Comparison of ENCODE assay signal across 21 cellular contexts in the genomic region with DNA sequence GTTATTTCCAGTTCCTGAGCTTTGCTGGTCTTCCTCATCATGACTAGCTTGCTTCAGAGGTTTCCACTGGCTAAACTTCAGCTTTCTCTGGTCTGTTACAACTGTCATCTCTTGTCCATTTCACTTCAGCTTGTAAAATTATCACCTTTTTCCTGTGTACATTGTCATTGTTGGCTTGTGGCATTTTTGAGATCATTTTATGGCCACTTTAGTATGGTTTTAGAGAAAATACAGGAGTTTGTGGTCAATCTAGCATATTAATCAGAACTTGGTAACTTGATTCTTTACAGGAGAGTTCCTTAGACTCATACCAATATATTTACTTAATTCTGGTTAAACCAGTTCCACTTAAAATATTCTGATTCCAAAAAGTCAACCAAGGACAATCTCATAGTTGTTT.
A peak's percentile ranks its signal among the peaks of the same experiment; 100 is the strongest.
DNase-seq lines count a peak whose midpoint lies in the region; FAIRE-seq and TF ChIP-seq lines count a peak whose summit lies in the region.
"Had no signal": no experiment of that assay in that cellular context is flagged by ENCODE, and none has a peak within 500 bp of the region (broad histone marks: within the 10 kb centered on the region; RNA-seq: fewer than 3 reads in every experiment).

No MANE protein-coding gene starts in this region.

- no peaks in the 10 kb centered on the region for H3K9me3 Mint-ChIP-seq in astrocyte (ENCODE audit: unreplicated experiment)
- no peaks in the 10 kb centered on the region for H3K9me3 Mint-ChIP-seq in activated CD4-positive, alpha-beta T cell treated with anti-CD3 and anti-CD28 coated beads, Interleukin-2, amount 10 ng/mL, durations not matched to agents 24 days and 14 days
- no peaks in the 10 kb centered on the region for H3K9me3 Mint-ChIP-seq in activated naive CD4-positive, alpha-beta T cell treated with anti-CD3 and anti-CD28 coated beads, Interleukin-2, amount 10 ng/mL, durations not matched to agents 7 days and 5 days
- H3K9me3 Mint-ChIP-seq: dendritic cell treated with granulocyte-macrophage colony-stimulating factor and Interleukin-4, amounts not matched to agents 40 ng/mL and 50 ng/mL, for 4 days had no signal

- no peaks in the 10 kb centered on the region for H3K27me3 Mint-ChIP-seq in astrocyte (ENCODE audit: low read depth, unreplicated experiment)
- H3K27me3 Mint-ChIP-seq in activated CD4-positive, alpha-beta T cell treated with anti-CD3 and anti-CD28 coated beads, Interleukin-2, amount 10 ng/mL, durations not matched to agents 24 days and 14 days, result no peaks in the 10 kb centered on the region
- H3K27me3 Mint-ChIP-seq in activated naive CD4-positive, alpha-beta T cell treated with anti-CD3 and anti-CD28 coated beads, Interleukin-2, amount 10 ng/mL, durations not matched to agents 7 days and 5 days, result no peaks in the 10 kb centered on the region
- H3K27me3 Mint-ChIP-seq: dendritic cell treated with granulocyte-macrophage colony-stimulating factor and Interleukin-4, amounts not matched to agents 40 ng/mL and 50 ng/mL, for 4 days had no signal

- intact Hi-C loops in activated CD4-positive, alpha-beta T cell treated with anti-CD3 and anti-CD28 coated beads, Interleukin-2, amount 10 ng/mL, durations not matched to agents 24 days and 14 days (cut with micrococcal nuclease), result no loop called here

- H2AFZ ChIP-seq in astrocyte (ENCODE audit: low read depth, low read length), result no peak overlapping the region
- peak overlapping the region; percentile 68 for H2AFZ ChIP-seq in osteoblast (ENCODE audit: low read length)

- H3K4me1 Mint-ChIP-seq in astrocyte (ENCODE audit: low read depth, unreplicated experiment), result peaks cover 4% of the 10 kb centered on the region
- H3K4me1 Mint-ChIP-seq in activated CD4-positive, alpha-beta T cell treated with anti-CD3 and anti-CD28 coated beads, Interleukin-2, amount 10 ng/mL, durations not matched to agents 24 days and 14 days, result no peaks in the 10 kb centered on the region
- no peaks in the 10 kb centered on the region for H3K4me1 Mint-ChIP-seq in activated naive CD4-positive, alpha-beta T cell treated with anti-CD3 and anti-CD28 coated beads, Interleukin-2, amount 10 ng/mL, durations not matched to agents 7 days and 5 days
- H3K4me1 Mint-ChIP-seq: CD4-positive, alpha-beta memory T cell had no signal

- H3K4me3 Mint-ChIP-seq in astrocyte (ENCODE audit: unreplicated experiment), result no peak overlapping the region
- no peak overlapping the region for H3K4me3 Mint-ChIP-seq in activated CD4-positive, alpha-beta T cell treated with anti-CD3 and anti-CD28 coated beads, Interleukin-2, amount 10 ng/mL, durations not matched to agents 24 days and 14 days
- H3K4me3 Mint-ChIP-seq in activated naive CD4-positive, alpha-beta T cell treated with anti-CD3 and anti-CD28 coated beads, Interleukin-2, amount 10 ng/mL, durations not matched to agents 7 days and 5 days, result no peak overlapping the region
- H3K4me3 Mint-ChIP-seq: CD4-positive, alpha-beta memory T cell; dendritic cell treated with granulocyte-macrophage colony-stimulating factor and Interleukin-4, amounts not matched to agents 40 ng/mL and 50 ng/mL, for 4 days had no signal

- no peak for FAIRE-seq in astrocyte (lab: Jason Lieb, UNC)

- in situ Hi-C loops in KBM-7 (cut with MboI; ENCODE audit: low pct_unique_long_range_greater_than_20kb, low sequenced_read_pairs), result no loop called here

- no peak overlapping the region for H3K4me3 ChIP-seq in astrocyte (ENCODE audit: insufficient read depth, low read depth, low read length)
- H3K4me3 ChIP-seq in osteoblast (ENCODE audit: insufficient read depth, low read length), result peak overlapping the region; percentile 54
- H3K4me3 ChIP-seq: skin epidermis, tibial nerve had no signal

- CTCF ChIA-PET in activated naive CD4-positive, alpha-beta T cell treated with anti-CD3 and anti-CD28 coated beads, Interleukin-2, amount 10 ng/mL, durations not matched to agents 7 days and 5 days (lab: Charles Lee), result no interaction called here

- H3K36me3 ChIP-seq in astrocyte (ENCODE audit: insufficient read depth, low read length) (no peaks in the 10 kb centered on the region), osteoblast (ENCODE audit: insufficient read depth, low read length) (no peaks in the 10 kb centered on the region)
- H3K36me3 ChIP-seq: heart left ventricle, tibial nerve had no signal

- no peaks in the 10 kb centered on the region for H3K36me3 Mint-ChIP-seq in astrocyte (ENCODE audit: low read depth, unreplicated experiment)
- H3K36me3 Mint-ChIP-seq in activated CD4-positive, alpha-beta T cell treated with anti-CD3 and anti-CD28 coated beads, Interleukin-2, amount 10 ng/mL, durations not matched to agents 24 days and 14 days (ENCODE audit: low read depth), result no peaks in the 10 kb centered on the region
- H3K36me3 Mint-ChIP-seq in activated naive CD4-positive, alpha-beta T cell treated with anti-CD3 and anti-CD28 coated beads, Interleukin-2, amount 10 ng/mL, durations not matched to agents 7 days and 5 days, result no peaks in the 10 kb centered on the region
- H3K36me3 Mint-ChIP-seq: CD4-positive, alpha-beta memory T cell had no signal

- no peaks in the 10 kb centered on the region for H3K27me3 ChIP-seq in astrocyte (ENCODE audit: insufficient read depth, low read length)
- H3K27me3 ChIP-seq in osteoblast (ENCODE audit: insufficient read depth, low read length), result no peaks in the 10 kb centered on the region
- H3K27me3 ChIP-seq: tibial nerve had no signal

- H3K79me2 ChIP-seq in astrocyte (ENCODE audit: insufficient read depth, low read length), result no peaks in the 10 kb centered on the region
- no peaks in the 10 kb centered on the region for H3K79me2 ChIP-seq in osteoblast (ENCODE audit: insufficient read depth, low read length)

- H4K20me1 ChIP-seq in astrocyte (ENCODE audit: insufficient read depth, low read length) (no peaks in the 10 kb centered on the region), osteoblast (ENCODE audit: insufficient read depth, low read length) (no peaks in the 10 kb centered on the region)

- H3K9ac ChIP-seq in astrocyte (ENCODE audit: low read length), result no peak overlapping the region
- H3K9ac ChIP-seq: KMS-11 had no signal

- H3K9me3 ChIP-seq in astrocyte (ENCODE audit: insufficient read depth, low read depth, low read length), result no peaks in the 10 kb centered on the region
- H3K9me3 ChIP-seq in osteoblast (ENCODE audit: low read depth, low read length), result no peaks in the 10 kb centered on the region
- H3K9me3 ChIP-seq: tibial nerve had no signal

- H3K4me2 ChIP-seq in astrocyte (ENCODE audit: low read length) (no peak overlapping the region), osteoblast (ENCODE audit: insufficient read depth, low read length) (peak overlapping the region; percentile 76)
- H3K4me2 ChIP-seq: KMS-11 had no signal

- H3K27ac Mint-ChIP-seq in astrocyte (ENCODE audit: unreplicated experiment), result no peak overlapping the region
- no peak overlapping the region for H3K27ac Mint-ChIP-seq in activated CD4-positive, alpha-beta T cell treated with anti-CD3 and anti-CD28 coated beads, Interleukin-2, amount 10 ng/mL, durations not matched to agents 24 days and 14 days
- no peak overlapping the region for H3K27ac Mint-ChIP-seq in activated naive CD4-positive, alpha-beta T cell treated with anti-CD3 and anti-CD28 coated beads, Interleukin-2, amount 10 ng/mL, durations not matched to agents 7 days and 5 days
- H3K27ac Mint-ChIP-seq: CD4-positive, alpha-beta memory T cell; dendritic cell treated with granulocyte-macrophage colony-stimulating factor and Interleukin-4, amounts not matched to agents 40 ng/mL and 50 ng/mL, for 4 days had no signal

- TF ChIP-seq CTCF in astrocyte (IDR thresholded peaks at IDR 0.05; ENCODE audit: insufficient read depth, low read depth, low read length) (no peak), osteoblast (IDR thresholded peaks at IDR 0.05; ENCODE audit: extremely low read depth, low read depth, low read length) (no peak)

- H3K27ac ChIP-seq in astrocyte (ENCODE audit: low read depth, low read length), result no peak overlapping the region
- no peak overlapping the region for H3K27ac ChIP-seq in osteoblast (ENCODE audit: low read depth, low read length)
- H3K27ac ChIP-seq: heart left ventricle, KMS-11, skin epidermis, tibial nerve had no signal

- no peaks in the 10 kb centered on the region for H3K4me1 ChIP-seq in astrocyte (ENCODE audit: insufficient read depth, low read length)
- no peaks in the 10 kb centered on the region for H3K4me1 ChIP-seq in osteoblast (ENCODE audit: insufficient read depth, low read length)
- H3K4me1 ChIP-seq: tibial nerve had no signal

- peak; percentile 64 for DNase-seq in EH (ENCODE audit: low read depth)
- peak; percentile 78 for DNase-seq in KBM-7
- DNase-seq in astrocyte (ENCODE audit: low read depth), result peak; percentile 22
- no peak for DNase-seq in osteoblast (ENCODE audit: insufficient read length, low spot score, missing footprints)
- no peak for DNase-seq in midbrain (lab: John Stamatoyannopoulos, UW)
- no peak for DNase-seq in activated CD4-positive, alpha-beta T cell treated with anti-CD3 and anti-CD28 coated beads, Interleukin-2, amount 10 ng/mL, durations not matched to agents 24 days and 14 days
- no peak for DNase-seq in DMS153 (lab: John Stamatoyannopoulos, UW)
- no peak for DNase-seq in activated naive CD4-positive, alpha-beta T cell treated with anti-CD3 and anti-CD28 coated beads, Interleukin-2, amount 10 ng/mL, durations not matched to agents 7 days and 5 days
- DNase-seq: anterior cingulate cortex; CD4-positive, alpha-beta memory T cell; erythroblast; heart left ventricle; kidney glomerular epithelial cell; NCI-H1694 treated with DMSO at 0.1 percent for 48 hours; NCI-H774; RPMI8226; T-helper 1 cell had no signal

Comparison
In these comparisons a context has a peak if more than half of its experiments do, and no peak if none do; other contexts are left out.
1. DNase-seq: peak in EH (single experiment), KBM-7 (single experiment) and astrocyte (single experiment); none in osteoblast (single experiment), midbrain (single experiment), activated CD4-positive, alpha-beta T cell treated with anti-CD3 and anti-CD28 coated beads, Interleukin-2, amount 10 ng/mL, durations not matched to agents 24 days and 14 days (single experiment), DMS153 (single experiment) and activated naive CD4-positive, alpha-beta T cell treated with anti-CD3 and anti-CD28 coated beads, Interleukin-2, amount 10 ng/mL, durations not matched to agents 7 days and 5 days (single experiment).